ENCODE assay signal across 25 cellular contexts in the genomic region with DNA sequence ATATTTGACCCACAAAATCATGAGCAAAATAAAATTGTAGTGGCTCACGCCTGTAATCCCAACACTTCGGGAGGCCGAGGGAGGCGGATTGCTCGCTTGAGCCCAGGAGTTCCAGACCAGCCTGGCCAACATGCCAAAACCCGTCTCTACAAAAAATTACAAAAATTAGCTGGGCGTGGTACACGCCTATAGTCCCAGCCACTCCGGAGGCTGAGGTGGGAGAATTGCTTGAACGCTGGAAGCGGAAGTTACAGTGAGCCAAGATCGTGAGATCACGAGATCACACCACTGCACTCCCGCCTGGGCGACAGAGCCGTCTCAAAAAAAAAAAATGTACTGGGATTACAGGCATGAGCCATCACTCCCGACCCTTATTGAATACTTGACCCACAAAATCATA.
"Had no signal": no experiment of that assay in that cellular context is flagged by ENCODE, and none has a peak within 500 bp of the region (broad histone marks: within the 10 kb centered on the region; RNA-seq: fewer than 3 reads in every experiment).

No MANE protein-coding gene starts in this region.

- H3K4me3 ChIP-seq: hepatocyte, left ventricle myocardium inferior, lung, neural progenitor cell, skin epidermis, stomach, suprapubic skin, thoracic aorta, tibial artery, upper lobe of left lung, vagina had no signal

- H3K27ac Mint-ChIP-seq: memory B cell; nephron; neural progenitor cell; stimulated activated naive B cell treated with anti-CD40 and anti-IgM and Interleukin-4, amounts not matched to agents 10 μg/mL and 1 μg/mL and 100 μg/mL, for 72 hours had no signal

- H3K4me1 ChIP-seq: parathyroid adenoma had no signal

- H3K9me3 Mint-ChIP-seq: memory B cell; naive thymus-derived CD8-positive, alpha-beta T cell; nephron; neural progenitor cell; stimulated activated naive B cell treated with anti-CD40 and anti-IgM and Interleukin-4, amounts not matched to agents 10 μg/mL and 1 μg/mL and 100 μg/mL, for 72 hours had no signal

- H3K36me3 ChIP-seq: left ventricle myocardium inferior, neural progenitor cell, neutrophil, stomach, suprapubic skin, thoracic aorta, tibial artery, upper lobe of left lung, vagina had no signal

- H3K4me2 ChIP-seq: hepatocyte, neural progenitor cell had no signal

- ATAC-seq: naive thymus-derived CD8-positive, alpha-beta T cell; right cardiac atrium; sciatic nerve; stimulated activated naive B cell treated with anti-CD40 and anti-IgM and Interleukin-4, amounts not matched to agents 10 μg/mL and 1 μg/mL and 100 μg/mL, for 72 hours; stimulated activated naive CD8-positive, alpha-beta T cell treated with anti-CD3 and anti-CD28 coated beads, Interleukin-15, Interleukin-2, amounts not matched to agents 100 U/mL and 50 U/mL, for 24 hours had no signal

- H3K27me3 Mint-ChIP-seq: memory B cell; naive thymus-derived CD8-positive, alpha-beta T cell; stimulated activated naive B cell treated with anti-CD40 and anti-IgM and Interleukin-4, amounts not matched to agents 10 μg/mL and 1 μg/mL and 100 μg/mL, for 72 hours had no signal

- H3K36me3 Mint-ChIP-seq: naive thymus-derived CD8-positive, alpha-beta T cell had no signal

- H3K4me3 Mint-ChIP-seq: memory B cell had no signal

- H2AFZ ChIP-seq: hepatocyte, neural progenitor cell, parathyroid adenoma had no signal

- H3K9ac ChIP-seq: neural progenitor cell, parathyroid adenoma had no signal

- DNase-seq: left ventricle myocardium inferior; naive thymus-derived CD8-positive, alpha-beta T cell; occipital lobe; right cardiac atrium; stimulated activated CD4-positive, alpha-beta T cell treated with anti-CD3 and anti-CD28 coated beads, Interleukin-12 subunit alpha, Interleukin-12 subunit beta, amount 100 ng/mL, for 4 hours; stimulated activated CD4-positive, alpha-beta T cell treated with anti-CD3 and anti-CD28 coated beads, Interleukin-15, amount 100 ng/mL, for 24 hours; stimulated activated CD4-positive, alpha-beta T cell treated with anti-CD3 and anti-CD28 coated beads, Interleukin-2, amount 100 ng/mL, for 24 hours; stimulated activated CD4-positive, alpha-beta T cell treated with anti-CD3 and anti-CD28 coated beads, Interleukin-4, amount 100 ng/mL, for 1 hour; stimulated activated naive B cell treated with anti-CD40 and anti-IgM and Interleukin-4, amounts not matched to agents 10 μg/mL and 1 μg/mL and 100 μg/mL, for 72 hours; stimulated activated naive CD8-positive, alpha-beta T cell treated with anti-CD3 and anti-CD28 coated beads, Interleukin-15, Interleukin-2, amounts not matched to agents 100 U/mL and 50 U/mL, for 24 hours; stomach; tibial artery had no signal

- H3K9me3 ChIP-seq: left ventricle myocardium inferior, neutrophil, stomach, suprapubic skin, thoracic aorta, tibial artery, upper lobe of left lung, vagina had no signal

- H3K27me3 ChIP-seq: hepatocyte, suprapubic skin, tibial artery, upper lobe of left lung, vagina had no signal

- H3K27ac ChIP-seq: hepatocyte, left ventricle myocardium inferior, neural progenitor cell, neutrophil, parathyroid adenoma, skin epidermis, stomach, suprapubic skin, thoracic aorta, tibial artery, upper lobe of left lung, vagina had no signal
